ENCODE assay signal across 9 cellular contexts in the genomic region with DNA sequence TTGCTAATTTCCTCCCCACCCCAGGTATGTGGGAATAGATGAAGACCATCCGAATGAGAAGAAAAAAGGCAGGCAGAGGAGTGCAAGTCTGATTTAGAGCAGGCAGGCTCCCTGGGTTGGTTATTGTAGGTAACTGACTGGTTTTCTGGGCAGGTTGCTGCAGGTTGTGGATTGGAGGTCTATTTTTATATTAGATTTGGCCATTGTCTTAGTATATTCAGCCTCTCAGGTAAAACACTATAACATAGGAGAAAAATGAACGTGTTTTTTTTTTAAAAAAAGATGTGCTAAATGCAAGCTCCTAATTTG. TPM values are rescaled to one million over a fixed set of nuclear protein-coding genes. Genes with fewer than 3 reads are reported as not detected.
DNase-seq lines count a peak whose midpoint lies in the region; ATAC-seq, FAIRE-seq and TF ChIP-seq lines count a peak whose summit lies in the region.
"Had no signal": no experiment of that assay in that cellular context is flagged by ENCODE, and none has a peak within 500 bp of the region (broad histone marks: within the 10 kb centered on the region; RNA-seq: fewer than 3 reads in every experiment).

No MANE protein-coding gene starts in this region.

- peaks cover 15% of the 10 kb centered on the region for H3K36me3 Mint-ChIP-seq in activated CD4-positive, alpha-beta memory T cell treated with anti-CD3 and anti-CD28 coated beads, Interleukin-2, amount 10 ng/mL, durations not matched to agents 7 days and 5 days (ENCODE audit: low read depth)

- no peak for TF ChIP-seq POLR2A in GM12891 (IDR thresholded peaks at IDR 0.05; ENCODE audit: low read depth, low read length)

- H3K27me3 Mint-ChIP-seq in activated CD4-positive, alpha-beta memory T cell treated with anti-CD3 and anti-CD28 coated beads, Interleukin-2, amount 10 ng/mL, durations not matched to agents 7 days and 5 days = no peaks in the 10 kb centered on the region
- no peaks in the 10 kb centered on the region for H3K27me3 Mint-ChIP-seq in stimulated activated naive CD8-positive, alpha-beta T cell treated with anti-CD3 and anti-CD28 coated beads, Interleukin-15, amount 100 ng/mL, for 72 hours

- H3K4me3 Mint-ChIP-seq in activated CD4-positive, alpha-beta memory T cell treated with anti-CD3 and anti-CD28 coated beads, Interleukin-2, amount 10 ng/mL, durations not matched to agents 7 days and 5 days = peak overlapping the region; percentile 93
- peak overlapping the region; percentile 93 to 94 for H3K4me3 Mint-ChIP-seq in stimulated activated naive CD8-positive, alpha-beta T cell treated with anti-CD3 and anti-CD28 coated beads, Interleukin-15, amount 100 ng/mL, for 72 hours

- POLR2A ChIA-PET in activated CD4-positive, alpha-beta memory T cell treated with anti-CD3 and anti-CD28 coated beads, Interleukin-2, amount 10 ng/mL, durations not matched to agents 7 days and 5 days (lab: Charles Lee) = interaction anchor here (0.6 to 3.1 kb wide), 35 partner anchors 9 to 420 kb away, joined by 3 to 44 read pairs (median 4); a partner anchor contains a TSS

- peak overlapping the region; percentile 88 for H3K4me3 ChIP-seq in iPS-11a (ENCODE audit: low read depth, low read length)

- FAIRE-seq in GM12891 (lab: Jason Lieb, UNC) = no peak
- FAIRE-seq: A204.1 had no signal

- CTCF ChIA-PET in activated CD4-positive, alpha-beta memory T cell treated with anti-CD3 and anti-CD28 coated beads, Interleukin-2, amount 10 ng/mL, durations not matched to agents 7 days and 5 days (lab: Charles Lee) = interaction anchor here (0.7 to 6.1 kb wide), 14 partner anchors 9 to 1276 kb away, joined by 3 to 35 read pairs (median 5); a partner anchor contains a TSS

- H3K27ac Mint-ChIP-seq in activated CD4-positive, alpha-beta memory T cell treated with anti-CD3 and anti-CD28 coated beads, Interleukin-2, amount 10 ng/mL, durations not matched to agents 7 days and 5 days = peak overlapping the region; percentile 89
- peak overlapping the region; percentile 97 to 98 for H3K27ac Mint-ChIP-seq in stimulated activated naive CD8-positive, alpha-beta T cell treated with anti-CD3 and anti-CD28 coated beads, Interleukin-15, amount 100 ng/mL, for 72 hours

- no peak for ATAC-seq in stimulated activated naive CD8-positive, alpha-beta T cell treated with anti-CD3 and anti-CD28 coated beads, Interleukin-15, amount 100 ng/mL, for 72 hours
- ATAC-seq in HG03565 (IDR thresholded peaks at IDR 0.05; ENCODE audit: unreplicated experiment) = no peak

- peak; percentile 22 for DNase-seq in DMS79 treated with DMSO at 0.1 percent for 48 hours (lab: John Stamatoyannopoulos, UW)
- DNase-seq in DMS79 (lab: John Stamatoyannopoulos, UW) = no peak
- DNase-seq in activated CD4-positive, alpha-beta memory T cell treated with anti-CD3 and anti-CD28 coated beads, Interleukin-2, amount 10 ng/mL, durations not matched to agents 7 days and 5 days = no peak
- no peak for DNase-seq in stimulated activated naive CD8-positive, alpha-beta T cell treated with anti-CD3 and anti-CD28 coated beads, Interleukin-15, amount 100 ng/mL, for 72 hours
- no peak for DNase-seq in SIG-M5 (lab: John Stamatoyannopoulos, UW)
- DNase-seq in GM12891 (ENCODE audit: insufficient read length, low spot score) = no peak

- H3K4me1 Mint-ChIP-seq in activated CD4-positive, alpha-beta memory T cell treated with anti-CD3 and anti-CD28 coated beads, Interleukin-2, amount 10 ng/mL, durations not matched to agents 7 days and 5 days = peaks cover 29% of the 10 kb centered on the region
- peaks cover 23% of the 10 kb centered on the region for H3K4me1 Mint-ChIP-seq in stimulated activated naive CD8-positive, alpha-beta T cell treated with anti-CD3 and anti-CD28 coated beads, Interleukin-15, amount 100 ng/mL, for 72 hours

- no peaks in the 10 kb centered on the region for H3K9me3 Mint-ChIP-seq in activated CD4-positive, alpha-beta memory T cell treated with anti-CD3 and anti-CD28 coated beads, Interleukin-2, amount 10 ng/mL, durations not matched to agents 7 days and 5 days
- no peaks in the 10 kb centered on the region for H3K9me3 Mint-ChIP-seq in stimulated activated naive CD8-positive, alpha-beta T cell treated with anti-CD3 and anti-CD28 coated beads, Interleukin-15, amount 100 ng/mL, for 72 hours

TF ChIP-seq in GM12891, 5 proteins besides CTCF, POLR2A, EP300 and RAD21:
- TF ChIP-seq PAX5 (IDR thresholded peaks at IDR 0.05; ENCODE audit: insufficient read depth, low read length, severe bottlenecking) (no peak), SPI1 (IDR thresholded peaks at IDR 0.05; ENCODE audit: low read depth, low read length) (no peak), TAF1 (IDR thresholded peaks at IDR 0.05; ENCODE audit: low read depth, low read length) (no peak), POU2F2 (IDR thresholded peaks at IDR 0.05; ENCODE audit: low read depth, low read length) (no peak), POLR2AphosphoS5 (IDR thresholded peaks at IDR 0.05; ENCODE audit: low read depth, low read length) (no peak)

RNA-seq across cellular contexts. Expression of a gene that starts 0.5 kb away (rescaled TPM):
- 10 to 100 TPM; 18.7 to 19.1 TPM for total RNA-seq in activated CD4-positive, alpha-beta memory T cell treated with anti-CD3 and anti-CD28 coated beads, Interleukin-2, amount 10 ng/mL, durations not matched to agents 7 days and 5 days
- 21.3 TPM for polyA plus RNA-seq in GM12891 (2012; ENCODE audit: low read depth, missing spikeins)
